Comparison of ENCODE assay signal across 24 cellular contexts in genomic region chr7:103574536-103574935, GRCh38.
"Had no signal": no experiment of that assay in that cellular context is flagged by ENCODE, and none has a peak within 500 bp of the region (broad histone marks: within the 10 kb centered on the region; RNA-seq: fewer than 3 reads in every experiment).

No MANE protein-coding gene starts in this region.

- H3K4me3 ChIP-seq: breast epithelium, gastrocnemius medialis, mucosa of descending colon, prostate gland, smooth muscle cell, uterus had no signal

- DNase-seq: activated B cell treated with CpG ODN at 0.5 μM for 24 hours; activated CD4-positive, alpha-beta T cell treated with anti-CD3 and anti-CD28 coated beads, Interleukin-2, amount 50 U/mL, for 1 hour; activated CD8-positive, alpha-beta T cell treated with anti-CD3 and anti-CD28 coated beads for 36 hours; activated gamma-delta T cell treated with Interleukin-2 at 50 U/mL for 16 hours; activated naive CD8-positive, alpha-beta T cell treated with anti-CD3 and anti-CD28 coated beads, Interleukin-2, amount 50 U/mL, for 24 hours; activated T-cell treated with anti-CD3 and anti-CD28 coated beads, Interleukin-2, amount 50 U/mL, for 4 hours; amygdala; central memory CD4-positive, alpha-beta T cell; effector CD8-positive, alpha-beta T cell; gastrocnemius medialis; left cardiac atrium; left ventricle myocardium superior; mucosa of descending colon; stimulated activated CD4-positive, alpha-beta T cell treated with anti-CD3 and anti-CD28 coated beads, Interleukin-1b, Interleukin-23, amount 100 ng/mL, for 48 hours; stimulated activated CD4-positive, alpha-beta T cell treated with anti-CD3 and anti-CD28 coated beads, Interleukin-4, amount 100 ng/mL, for 4 hours; stimulated activated CD8-positive, alpha-beta memory T cell treated with anti-CD3 and anti-CD28 coated beads, Interleukin-4, amount 100 ng/mL, for 48 hours; stimulated activated naive CD8-positive, alpha-beta T cell treated with anti-CD3 and anti-CD28 coated beads, Interleukin-15, amount 100 ng/mL, for 72 hours; uterus had no signal

- H3K36me3 ChIP-seq: breast epithelium, gastrocnemius medialis, prostate gland, uterus had no signal

- H3K9me3 ChIP-seq: breast epithelium, gastrocnemius medialis, mucosa of descending colon, prostate gland, uterus had no signal

- H3K4me2 ChIP-seq: smooth muscle cell had no signal

- ATAC-seq: activated CD8-positive, alpha-beta T cell treated with anti-CD3 and anti-CD28 coated beads for 36 hours; activated naive CD8-positive, alpha-beta T cell treated with anti-CD3 and anti-CD28 coated beads, Interleukin-2, amount 50 U/mL, for 24 hours; activated T-cell treated with anti-CD3 and anti-CD28 coated beads, Interleukin-2, amount 50 U/mL, for 4 hours; activated T-helper 17 cell treated with anti-CD3 and anti-CD28 coated beads, Interleukin-2, amount 50 U/mL, for 72 hours; gastrocnemius medialis; left cardiac atrium; left ventricle myocardium superior; mucosa of descending colon; natural killer cell treated with Interleukin-12 subunit alpha and Interleukin-12 subunit beta and Interleukin-15 and Interleukin-18, amount 100 ng/mL, for 72 hours; stimulated activated memory B cell treated with anti-CD40 and anti-IgM and Interleukin-4, amounts not matched to agents 10 μg/mL and 1 μg/mL and 100 μg/mL, for 72 hours; stimulated activated naive CD8-positive, alpha-beta T cell treated with anti-CD3 and anti-CD28 coated beads, Interleukin-15, amount 100 ng/mL, for 72 hours had no signal

- H3K27ac ChIP-seq: breast epithelium, gastrocnemius medialis, prostate gland, uterus had no signal

- H3K27me3 ChIP-seq: breast epithelium, gastrocnemius medialis, uterus had no signal

- H3K4me1 ChIP-seq: breast epithelium, gastrocnemius medialis, prostate gland, uterus had no signal
